In genomic region chr17:45812102-45812501, GRCh38 we compare ENCODE assay signal across 14 cellular contexts. TPM values are rescaled to one million over a fixed set of nuclear protein-coding genes. Genes with fewer than 3 reads are reported as not detected.
DNase-seq lines count a peak whose midpoint lies in the region; ATAC-seq and TF ChIP-seq lines count a peak whose summit lies in the region.
"Had no signal": no experiment of that assay in that cellular context is flagged by ENCODE, and none has a peak within 500 bp of the region (broad histone marks: within the 10 kb centered on the region; RNA-seq: fewer than 3 reads in every experiment).

No MANE protein-coding gene starts in this region.

- peak; percentile 69 for TF ChIP-seq CTCF in VCaP (conservative IDR thresholded peaks at IDR 0.05)
- no peak for TF ChIP-seq CTCF in hepatocyte (IDR thresholded peaks at IDR 0.05; ENCODE audit: poor library complexity)

- no peaks in the 10 kb centered on the region for H3K36me3 ChIP-seq in hepatocyte (replicated peaks; ENCODE audit: insufficient read depth, low read depth)

- peaks cover 3% of the 10 kb centered on the region for H3K27me3 ChIP-seq in hepatocyte

- H3K27ac Mint-ChIP-seq in activated CD8-positive, alpha-beta T cell treated with anti-CD3 and anti-CD28 coated beads, Interleukin-2, amount 10 ng/mL, durations not matched to agents 7 days and 5 days: no peak overlapping the region
- H3K27ac Mint-ChIP-seq: activated naive CD4-positive, alpha-beta T cell treated with anti-CD3 and anti-CD28 coated beads, Interleukin-2, amount 50 U/mL, for 72 hours; effector memory CD8-positive, alpha-beta T cell had no signal

- no peaks in the 10 kb centered on the region for H3K79me2 ChIP-seq in hepatocyte

- no peaks in the 10 kb centered on the region for H4K20me1 ChIP-seq in hepatocyte (ENCODE audit: insufficient read depth, poor library complexity, severe bottlenecking)

- H3K9me2 ChIP-seq in hepatocyte (replicated peaks; ENCODE audit: insufficient read depth): no peaks in the 10 kb centered on the region

- no peak overlapping the region for H3K4me3 ChIP-seq in hepatocyte

- peak; percentile 17 for DNase-seq in DMS53 treated with DMSO at 0.1 percent for 48 hours (lab: John Stamatoyannopoulos, UW; ENCODE audit: unreplicated experiment)
- peak; percentile 44 for DNase-seq in HuH-7 (ENCODE audit: low spot score)
- DNase-seq in left colon: no peak
- no peak for DNase-seq in hepatocyte (ENCODE audit: low spot score)
- no peak for DNase-seq in hepatic stellate cell (ENCODE audit: low spot score)
- DNase-seq in activated naive CD4-positive, alpha-beta T cell (lab: John Stamatoyannopoulos, UW): no peak
- DNase-seq in activated CD8-positive, alpha-beta T cell treated with anti-CD3 and anti-CD28 coated beads, Interleukin-2, amount 10 ng/mL, durations not matched to agents 7 days and 5 days: no peak
- DNase-seq: effector memory CD8-positive, alpha-beta T cell; EL; retina had no signal

- H3K4me1 ChIP-seq in hepatocyte (ENCODE audit: insufficient read depth): no peaks in the 10 kb centered on the region

- peak; percentile 32 for ATAC-seq in left colon
- ATAC-seq in activated CD8-positive, alpha-beta T cell treated with anti-CD3 and anti-CD28 coated beads, Interleukin-2, amount 10 ng/mL, durations not matched to agents 7 days and 5 days: no peak
- ATAC-seq: activated CD4-positive, CD25-positive, alpha-beta regulatory T cell treated with anti-CD3 and anti-CD28 coated beads, Interleukin-2, amount 50 U/mL, for 24 hours; activated naive CD4-positive, alpha-beta T cell treated with anti-CD3 and anti-CD28 coated beads, Interleukin-2, amount 50 U/mL, for 72 hours; effector memory CD8-positive, alpha-beta T cell had no signal

- POLR2A ChIA-PET in activated CD8-positive, alpha-beta T cell treated with anti-CD3 and anti-CD28 coated beads, Interleukin-2, amount 10 ng/mL, durations not matched to agents 7 days and 5 days (lab: Charles Lee): no interaction called here

- H3K4me3 Mint-ChIP-seq in activated CD8-positive, alpha-beta T cell treated with anti-CD3 and anti-CD28 coated beads, Interleukin-2, amount 10 ng/mL, durations not matched to agents 7 days and 5 days: no peak overlapping the region
- H3K4me3 Mint-ChIP-seq: effector memory CD8-positive, alpha-beta T cell had no signal

- no peaks in the 10 kb centered on the region for H3K9me3 ChIP-seq in hepatocyte (ENCODE audit: low read depth)

- H3K4me2 ChIP-seq in hepatocyte: no peak overlapping the region

- WGBS in hepatocyte (ENCODE audit: low lambda C conversion rate, missing lambda C conversion rate): 71% methylated on average over 3 of the region's 3 CpGs

- no peaks in the 10 kb centered on the region for H3K36me3 Mint-ChIP-seq in activated CD8-positive, alpha-beta T cell treated with anti-CD3 and anti-CD28 coated beads, Interleukin-2, amount 10 ng/mL, durations not matched to agents 7 days and 5 days (ENCODE audit: low read depth)
- H3K36me3 Mint-ChIP-seq: activated naive CD4-positive, alpha-beta T cell treated with anti-CD3 and anti-CD28 coated beads, Interleukin-2, amount 50 U/mL, for 72 hours had no signal

- H3K27me3 Mint-ChIP-seq in activated CD8-positive, alpha-beta T cell treated with anti-CD3 and anti-CD28 coated beads, Interleukin-2, amount 10 ng/mL, durations not matched to agents 7 days and 5 days (ENCODE audit: low read depth): peaks cover 6% of the 10 kb centered on the region

- CTCF ChIA-PET in activated CD8-positive, alpha-beta T cell treated with anti-CD3 and anti-CD28 coated beads, Interleukin-2, amount 10 ng/mL, durations not matched to agents 7 days and 5 days (lab: Charles Lee): interaction anchor here (0.6 kb wide), 1 partner anchor 20 kb away, joined by 3 read pairs; no protein-coding TSS in a partner anchor

- intact Hi-C loops in left colon (cut with DNase I, micrococcal nuclease): no loop called here

- no peaks in the 10 kb centered on the region for H3K9me3 Mint-ChIP-seq in activated CD8-positive, alpha-beta T cell treated with anti-CD3 and anti-CD28 coated beads, Interleukin-2, amount 10 ng/mL, durations not matched to agents 7 days and 5 days (ENCODE audit: insufficient read depth)
- H3K9me3 Mint-ChIP-seq: activated naive CD4-positive, alpha-beta T cell treated with anti-CD3 and anti-CD28 coated beads, Interleukin-2, amount 50 U/mL, for 72 hours; effector memory CD8-positive, alpha-beta T cell had no signal

- H3K27ac ChIP-seq in VCaP (no peak overlapping the region), hepatocyte (no peak overlapping the region)

- H2AFZ ChIP-seq in hepatocyte: no peak overlapping the region

- H3K4me1 Mint-ChIP-seq in activated CD8-positive, alpha-beta T cell treated with anti-CD3 and anti-CD28 coated beads, Interleukin-2, amount 10 ng/mL, durations not matched to agents 7 days and 5 days (ENCODE audit: low read depth): no peaks in the 10 kb centered on the region

RNA-seq across cellular contexts. Expression of gene CRHR1, which starts 28.0 kb away (rescaled TPM):
- total RNA-seq in left colon (not detected), hepatocyte (not detected in 2 replicates)
- not detected in 2 replicates for polyA plus RNA-seq in hepatocyte
- total RNA-seq in activated CD8-positive, alpha-beta T cell treated with anti-CD3 and anti-CD28 coated beads, Interleukin-2, amount 10 ng/mL, durations not matched to agents 7 days and 5 days: not detected
- total RNA-seq: kidney epithelial cell had no signal

RNA-seq across cellular contexts. Expression of gene SPPL2C, which starts 32.6 kb away (rescaled TPM):
- total RNA-seq in left colon (not detected), hepatocyte (not detected in 2 replicates)
- not detected in 2 replicates for polyA plus RNA-seq in hepatocyte
- total RNA-seq in activated CD8-positive, alpha-beta T cell treated with anti-CD3 and anti-CD28 coated beads, Interleukin-2, amount 10 ng/mL, durations not matched to agents 7 days and 5 days: not detected
- total RNA-seq: activated naive CD4-positive, alpha-beta T cell treated with anti-CD3 and anti-CD28 coated beads, Interleukin-2, amount 50 U/mL, for 72 hours; kidney epithelial cell had no signal

Comparison
In these comparisons a context has a peak if more than half of its experiments do, and no peak if none do; other contexts are left out.
1. DNase-seq: peak in DMS53 treated with DMSO at 0.1 percent for 48 hours (single experiment) and HuH-7 (single experiment); none in left colon (0 of 2), hepatocyte (single experiment), hepatic stellate cell (single experiment), activated naive CD4-positive, alpha-beta T cell (0 of 4) and activated CD8-positive, alpha-beta T cell treated with anti-CD3 and anti-CD28 coated beads, Interleukin-2, amount 10 ng/mL, durations not matched to agents 7 days and 5 days (single experiment).